Comparison of ENCODE assay signal across 8 cellular contexts in genomic region chr3:123979525-123980481, GRCh38. TPM values are rescaled to one million over a fixed set of nuclear protein-coding genes. Genes with fewer than 3 reads are reported as not detected.
A peak's percentile ranks its signal among the peaks of the same experiment; 100 is the strongest.
DNase-seq lines count a peak whose midpoint lies in the region; ATAC-seq and TF ChIP-seq lines count a peak whose summit lies in the region.
"Not testable (repeated sequence)": the region's sequence is repeated elsewhere in the genome, so short reads cannot be mapped to it uniquely, and the experiment has no call there.

No MANE protein-coding gene starts in this region.

- peaks cover 11% of the 10 kb centered on the region for H3K27me3 ChIP-seq in HL-60 (ENCODE audit: insufficient read depth, poor library complexity, severe bottlenecking)
- H3K27me3 ChIP-seq in neuron (ENCODE audit: insufficient read depth, low read length); thoracic aorta (replicated peaks; ENCODE audit: insufficient read depth): not testable (repeated sequence)

- H3K36me3 ChIP-seq in neuron (ENCODE audit: insufficient read depth, low read length); thoracic aorta: not testable (repeated sequence)

- H3K27ac ChIP-seq in HL-60 (replicated peaks): not testable (repeated sequence)
- peak overlapping the region in 1 of 2 donors; percentile 18 for H3K27ac ChIP-seq in thoracic aorta

- not testable (repeated sequence) for H3K4me1 ChIP-seq in neuron (ENCODE audit: insufficient read depth, low read length); thoracic aorta (ENCODE audit: control insufficient read depth in 1 of 2, low read depth in 2 of 2)

- TF ChIP-seq CTCF in HL-60 (IDR thresholded peaks at IDR 0.05; ENCODE audit: insufficient read depth, low read length) (peak; percentile 25), thoracic aorta (IDR thresholded peaks at IDR 0.05) (peak; percentile 77)

- not testable (repeated sequence) for H3K9me3 ChIP-seq in neuron (ENCODE audit: low read length); thoracic aorta

- peak; percentile 76 for ATAC-seq in thoracic aorta (ENCODE audit: insufficient number of reproducible peaks, low FRiP score, low read depth)

- not testable (repeated sequence) for H3K4me3 ChIP-seq in HL-60 (replicated peaks; ENCODE audit: insufficient read depth, low read length)
- peak overlapping the region; percentile 20 for H3K4me3 ChIP-seq in neuron (ENCODE audit: low read length)
- peak overlapping the region; percentile 70 for H3K4me3 ChIP-seq in thoracic aorta

- H2AFZ ChIP-seq in neuron (ENCODE audit: low read depth, low read length): not testable (repeated sequence)

- peak; percentile 80 for DNase-seq in DMS 273 (lab: John Stamatoyannopoulos, UW; ENCODE audit: unreplicated experiment)
- DNase-seq in HL-60 (ENCODE audit: low read depth in 1 of 2, low spot score in 1 of 2): peak in 1 of 2 experiments; percentile 15
- peak; percentile 24 for DNase-seq in NCI-H510A treated with DMSO at 0.1 percent for 48 hours (lab: John Stamatoyannopoulos, UW)
- peak; percentile 5 to 13 for DNase-seq in activated CD4-positive, alpha-beta T cell treated with anti-CD3 and anti-CD28 coated beads for 4 hours
- peak; percentile 12 for DNase-seq in cerebellum (ENCODE audit: low spot score)
- DNase-seq in hippocampal formation (lab: John Stamatoyannopoulos, UW): peak; percentile 36 to 46
- not testable (repeated sequence) for DNase-seq in thoracic aorta (ENCODE audit: low spot score)

RNA-seq across cellular contexts. Expression of gene ROPN1, which starts 12.1 kb away (rescaled TPM):
- total RNA-seq in cerebellum (not detected), thoracic aorta (not detected)

RNA-seq across cellular contexts. Expression of gene CCDC14, which starts 18.8 kb away (rescaled TPM):
- total RNA-seq in cerebellum (93.9 TPM), thoracic aorta (10 to 100 TPM; 38.8 to 67.8 TPM)

RNA-seq across cellular contexts. Expression of gene KALRN, which starts 53.4 kb away (rescaled TPM):
- total RNA-seq in cerebellum (131 TPM), thoracic aorta (100 to 1,000 TPM; 418 to 748 TPM)
